Comparison of ENCODE assay signal across 28 cellular contexts in genomic region chr18:57790316-57790715, GRCh38. TPM values are rescaled to one million over a fixed set of nuclear protein-coding genes. Genes with fewer than 3 reads are reported as not detected.
DNase-seq lines count a peak whose midpoint lies in the region; ATAC-seq and TF ChIP-seq lines count a peak whose summit lies in the region.
"Had no signal": no experiment of that assay in that cellular context is flagged by ENCODE, and none has a peak within 500 bp of the region (broad histone marks: within the 10 kb centered on the region; RNA-seq: fewer than 3 reads in every experiment).

No MANE protein-coding gene starts in this region.

- no peak overlapping the region for H3K4me3 ChIP-seq in A673 (ENCODE audit: low read depth, low read length, poor library complexity, severe bottlenecking)
- H3K4me3 ChIP-seq in esophagus muscularis mucosa: no peak overlapping the region
- no peak overlapping the region for H3K4me3 ChIP-seq in stomach
- H3K4me3 ChIP-seq: hepatocyte, spleen, upper lobe of left lung had no signal

- TF ChIP-seq POLR2A in esophagus muscularis mucosa (IDR thresholded peaks at IDR 0.05; ENCODE audit: low read depth) (no peak), stomach (IDR thresholded peaks at IDR 0.05) (no peak)

- H3K36me3 ChIP-seq in A673 (ENCODE audit: insufficient read depth, low read length, poor library complexity, severe bottlenecking): peaks cover 7% of the 10 kb centered on the region
- no peaks in the 10 kb centered on the region for H3K36me3 ChIP-seq in esophagus muscularis mucosa
- H3K36me3 ChIP-seq in stomach: no peaks in the 10 kb centered on the region
- H3K36me3 ChIP-seq: upper lobe of left lung had no signal

- no TSS peak for BruUV-seq in A673 (replicated peaks; lab: Mats Ljungman, UMichigan)

- WGBS in esophagus muscularis mucosa: 98% methylated on average over 4 of the region's 4 CpGs
- WGBS in stomach, 5 donors: 88 to 96% (median 93%) methylated on average over 4 of the region's 4 CpGs

- H3K27me3 ChIP-seq in A673 (replicated peaks; ENCODE audit: insufficient read depth, low read depth, low read length, poor library complexity): no peaks in the 10 kb centered on the region
- no peaks in the 10 kb centered on the region for H3K27me3 ChIP-seq in esophagus muscularis mucosa
- H3K27me3 ChIP-seq in stomach: no peaks in the 10 kb centered on the region
- H3K27me3 ChIP-seq: hepatocyte, spleen, upper lobe of left lung had no signal

- H3K27ac ChIP-seq in A673 (ENCODE audit: low read depth, low read length, poor library complexity, severe bottlenecking) (peak overlapping the region; percentile 97), esophagus muscularis mucosa (replicated peaks in 1 of 4) (peak overlapping the region; percentile 79 to 88 (median 85)), stomach (peak overlapping the region in 4 of 5 donors; percentile 73 to 97 (median 84))
- H3K27ac ChIP-seq: upper lobe of left lung had no signal

- no peak for TF ChIP-seq EP300 in esophagus muscularis mucosa (IDR thresholded peaks at IDR 0.05)
- TF ChIP-seq EP300 in stomach (IDR thresholded peaks at IDR 0.05): no peak

- no peak for ATAC-seq in HG03460 (IDR thresholded peaks at IDR 0.05; ENCODE audit: unreplicated experiment)
- ATAC-seq: left colon; naive thymus-derived CD4-positive, alpha-beta T cell had no signal

- TF ChIP-seq CTCF in A673 (conservative IDR thresholded peaks at IDR 0.05; ENCODE audit: low read depth, low read length): no peak
- no peak for TF ChIP-seq CTCF in HFFc6 (IDR thresholded peaks at IDR 0.05)
- TF ChIP-seq CTCF in esophagus muscularis mucosa (IDR thresholded peaks at IDR 0.05): no peak
- TF ChIP-seq CTCF in stomach (IDR thresholded peaks at IDR 0.05): no peak

- H3K9me3 Mint-ChIP-seq in HFFc6: no peaks in the 10 kb centered on the region
- H3K9me3 Mint-ChIP-seq: activated T-helper 2 cell treated with anti-CD3 and anti-CD28 coated beads, Interferon-gamma antibody, Interleukin-2, Interleukin-4, amounts not matched to agents 10 μg/mL and 5 μg/mL and 100 μg/mL, durations not matched to agents 14 hours and 24 hours and 36 hours had no signal

- H3K4me1 ChIP-seq in A673 (ENCODE audit: insufficient read depth, low read length, poor library complexity, severe bottlenecking): peaks cover 69% of the 10 kb centered on the region
- H3K4me1 ChIP-seq in esophagus muscularis mucosa: peaks cover 43 to 86% (median 76%) of the 10 kb centered on the region in 4 donors
- H3K4me1 ChIP-seq in stomach: peaks cover 28 to 94% (median 68%) of the 10 kb centered on the region in 4 donors

- peaks cover 3% of the 10 kb centered on the region for H3K27me3 Mint-ChIP-seq in HFFc6 (ENCODE audit: insufficient read depth)

- peaks cover 65% of the 10 kb centered on the region for H3K36me3 Mint-ChIP-seq in HFFc6 (ENCODE audit: low read depth)

- peaks cover 100% of the 10 kb centered on the region for H3K4me1 Mint-ChIP-seq in HFFc6 (ENCODE audit: low read depth)
- H3K4me1 Mint-ChIP-seq: naive thymus-derived CD4-positive, alpha-beta T cell had no signal

- POLR2A ChIA-PET in A673 (lab: Charles Lee; ENCODE audit: low non-redundant PET): no interaction called here

- H3K9me3 ChIP-seq in A673 (ENCODE audit: low read depth, low read length, poor library complexity, severe bottlenecking) (no peaks in the 10 kb centered on the region), esophagus muscularis mucosa (no peaks in the 10 kb centered on the region), stomach (no peaks in the 10 kb centered on the region)
- H3K9me3 ChIP-seq: upper lobe of left lung had no signal

- intact Hi-C loops in A673 (cut with micrococcal nuclease; ENCODE audit: unreplicated experiment) (no loop called here), esophagus muscularis mucosa (cut with DNase I) (no loop called here), stomach (cut with DNase I; ENCODE audit: low total_unique reads) (no loop called here)

- CTCF ChIA-PET in A673 (lab: Charles Lee): no interaction called here

- peak overlapping the region; percentile 95 for H3K27ac Mint-ChIP-seq in HFFc6
- H3K27ac Mint-ChIP-seq: activated naive CD8-positive, alpha-beta T cell; activated T-helper 2 cell treated with anti-CD3 and anti-CD28 coated beads, Interferon-gamma antibody, Interleukin-2, Interleukin-4, amounts not matched to agents 10 μg/mL and 5 μg/mL and 100 μg/mL, durations not matched to agents 14 hours and 24 hours and 36 hours; naive thymus-derived CD4-positive, alpha-beta T cell had no signal

- H3K4me3 Mint-ChIP-seq in HFFc6: peak overlapping the region; percentile 79
- H3K4me3 Mint-ChIP-seq: activated naive CD8-positive, alpha-beta T cell; naive thymus-derived CD4-positive, alpha-beta T cell had no signal

- DNase-seq in A673 (ENCODE audit: low spot score): no peak
- no peak for DNase-seq in HFFc6
- DNase-seq in esophagus muscularis mucosa (ENCODE audit: extremely low spot score): no peak
- no peak for DNase-seq in stomach
- DNase-seq in HUDEP-2 (lab: John Stamatoyannopoulos, UW; ENCODE audit: unreplicated experiment in 76 of 76): no peak
- DNase-seq in stimulated activated CD8-positive, alpha-beta memory T cell treated with anti-CD3 and anti-CD28 coated beads, Interleukin-4, amount 100 ng/mL, for 48 hours: no peak
- no peak for DNase-seq in NCI-H774 (lab: John Stamatoyannopoulos, UW)
- DNase-seq: activated CD4-positive, alpha-beta T cell treated with anti-CD3 and anti-CD28 coated beads, Interleukin-2, amount 50 U/mL, for 48 hours; activated CD4-positive, CD25-positive, alpha-beta regulatory T cell; activated CD8-positive, alpha-beta memory T cell treated with anti-CD3 and anti-CD28 coated beads, Interleukin-2, amount 50 U/mL, for 4 hours; aorta; C1 segment of cervical spinal cord; foreskin melanocyte; left colon; naive thymus-derived CD4-positive, alpha-beta T cell; NCI-H2081; NCI-H345; occipital lobe; SHP77; spleen; stimulated activated CD4-positive, alpha-beta T cell treated with anti-CD3 and anti-CD28 coated beads, Interleukin-4, amount 100 ng/mL, for 1 hour; stimulated activated naive CD4-positive, alpha-beta T cell had no signal

RNA-seq across cellular contexts. Expression of gene ATP8B1, which starts 12.8 kb away (rescaled TPM):
- total RNA-seq in A673 (2021) (35.6 and 39.3 TPM in 2 replicates), esophagus muscularis mucosa (10 to 100 TPM; 18.3 to 21.9 (median 19.6) TPM), stomach (100 to 1,000 TPM in 3 of 5 donors, 10 to 100 TPM in 2; 29.0 to 189 (median 107) TPM)
- 100 to 1,000 TPM in 3 of 6 experiments, 10 to 100 TPM in 3; 78.8 to 115 (median 94.6) TPM for total RNA-seq in HFFc6 (2021; fragmentation: NEBNext Ultra II Directional; extraction: Animal tissue kit (Norgen Biotek cat#: 25700))
- polyA plus RNA-seq in stomach: 10 to 100 TPM; 14.4 to 25.2 (median 14.9) TPM
- total RNA-seq: activated T-helper 2 cell treated with anti-CD3 and anti-CD28 coated beads, Interferon-gamma antibody, Interleukin-2, Interleukin-4, amounts not matched to agents 10 μg/mL and 5 μg/mL and 100 μg/mL, durations not matched to agents 14 hours and 24 hours and 36 hours; naive thymus-derived CD4-positive, alpha-beta T cell; OCI-LY7 had no signal
- polyA plus RNA-seq: naive thymus-derived CD4-positive, alpha-beta T cell had no signal
